Comparison of ENCODE assay signal across 8 cellular contexts in genomic region chr2:10124538-10125045, GRCh38. TPM values are rescaled to one million over a fixed set of nuclear protein-coding genes. Genes with fewer than 3 reads are reported as not detected.
A peak's percentile ranks its signal among the peaks of the same experiment; 100 is the strongest.
DNase-seq lines count a peak whose midpoint lies in the region; ATAC-seq and TF ChIP-seq lines count a peak whose summit lies in the region.

No MANE protein-coding gene starts in this region.

- peak; percentile 73 for DNase-seq in EL
- DNase-seq in NCI-H1417 treated with DMSO at 0.1 percent for 48 hours (lab: John Stamatoyannopoulos, UW), result peak; percentile 58
- peak; percentile 71 for DNase-seq in colonic mucosa
- peak; percentile 71 for DNase-seq in mucosa of gallbladder (ENCODE audit: low spot score)

- H3K4me3 ChIP-seq in colonic mucosa, result no peak overlapping the region

- no peaks in the 10 kb centered on the region for H3K9me3 ChIP-seq in colonic mucosa

- no peak overlapping the region for H3K9ac ChIP-seq in colonic mucosa (ENCODE audit: low read depth in 2 of 2, low read length in 2 of 2)

- peak; percentile 18 for ATAC-seq in SK-N-SH treated with all-trans-retinoic acid at 6 μM for 48 hours
- ATAC-seq in GM21423 (IDR thresholded peaks at IDR 0.05; ENCODE audit: unreplicated experiment), result no peak
- no peak for ATAC-seq in HG03039 (IDR thresholded peaks at IDR 0.05; ENCODE audit: unreplicated experiment)

- H3K4me1 ChIP-seq in colonic mucosa, result peaks cover 34% of the 10 kb centered on the region

- intact Hi-C loops in colonic mucosa (cut with DNase I), result loop anchor here (2.0 to 10.0 kb wide), 2 partner anchors 310 to 540 kb away; no protein-coding TSS in a partner anchor

- no peaks in the 10 kb centered on the region for H3K36me3 ChIP-seq in colonic mucosa

- peak; percentile 73 for TF ChIP-seq CTCF in 22Rv1 (IDR thresholded peaks at IDR 0.05)
- TF ChIP-seq CTCF in colonic mucosa (IDR thresholded peaks at IDR 0.05), result peak; percentile 53

- H3K27me3 ChIP-seq in colonic mucosa, result no peaks in the 10 kb centered on the region

- H3K27ac ChIP-seq in 22Rv1, result peak overlapping the region; percentile 99; the same call in 1 of the 2 replicates
- H3K27ac ChIP-seq in colonic mucosa, result peak overlapping the region; percentile 6

TF ChIP-seq in SK-N-SH treated with all-trans-retinoic acid at 6 μM for 48 hours, 23 proteins besides CTCF, POLR2A, EP300 and RAD21:
- TF ChIP-seq SNAI2 (CRISPR knock-in tag; IDR thresholded peaks at IDR 0.05) (0 out of 2 replicates have a peak, but pooled peaks have one; percentile 23), TCF4 (CRISPR knock-in tag; IDR thresholded peaks at IDR 0.05; ENCODE audit: borderline replicate concordance) (no peak), ISL1 (CRISPR knock-in tag; IDR thresholded peaks at IDR 0.05) (peak; percentile 14; the same call in 1 of the 2 replicates)

RNA-seq across cellular contexts. Expression of gene RRM2, which starts 2.1 kb away (rescaled TPM):
- 100 to 1,000 TPM in 1 of 2 donors, 10 to 100 TPM in 1; 54.3 to 216 TPM for total RNA-seq in colonic mucosa
- total RNA-seq in mucosa of gallbladder, result 5.4 TPM

RNA-seq across cellular contexts. Expression of gene CYS1, which starts 44.4 kb away (rescaled TPM):
- total RNA-seq in colonic mucosa (1 to 10 TPM in 1 of 2 donors, under 1 TPM in 1; 0.52 to 2.5 TPM), mucosa of gallbladder (27.8 TPM)
